ENCODE assay signal across 8 cellular contexts in genomic region chr10:74826142-74827044, GRCh38. TPM values are rescaled to one million over a fixed set of nuclear protein-coding genes. Genes with fewer than 3 reads are reported as not detected.
DNase-seq lines count a peak whose midpoint lies in the region; ATAC-seq and TF ChIP-seq lines count a peak whose summit lies in the region.

KAT6B (plus strand) TSS chr10:74826600; CDS start chr10:74842858, 16,258 bp downstream.

- peak; percentile 36 to 75 for TF ChIP-seq EP300 in tibial nerve (IDR thresholded peaks at IDR 0.05)

- TF ChIP-seq CTCF in GM12875 (IDR thresholded peaks at IDR 0.05; ENCODE audit: borderline replicate concordance, insufficient read depth, low read depth, low read length), result peak; percentile 51; the same call in 1 of the 2 replicates
- TF ChIP-seq CTCF in cardiac muscle cell (IDR thresholded peaks at IDR 0.05; ENCODE audit: low read depth, low read length), result peak; percentile 23
- TF ChIP-seq CTCF in parathyroid adenoma (IDR thresholded peaks at IDR 0.05), result peak; percentile 40
- peak; percentile 4 to 71 (median 26) for TF ChIP-seq CTCF in tibial nerve (IDR thresholded peaks at IDR 0.05)

- no peaks in the 10 kb centered on the region for H3K9me3 ChIP-seq in adipocyte (ENCODE audit: control insufficient read depth, low read length)
- no peaks in the 10 kb centered on the region for H3K9me3 ChIP-seq in cardiac muscle cell (ENCODE audit: low read depth)
- H3K9me3 ChIP-seq in parathyroid adenoma (ENCODE audit: control insufficient read depth, low read length), result no peaks in the 10 kb centered on the region
- H3K9me3 ChIP-seq in tibial nerve, result no peaks in the 10 kb centered on the region

- peak; percentile 87 for ATAC-seq in HG02798 (IDR thresholded peaks at IDR 0.05; ENCODE audit: poor library complexity, unreplicated experiment)

- peaks cover 22% of the 10 kb centered on the region for H3K79me2 ChIP-seq in parathyroid adenoma

- H3K27ac ChIP-seq in cardiac muscle cell (peak within 1 kb of the TSS; percentile 100), parathyroid adenoma (peak within 1 kb of the TSS; percentile 98), tibial nerve (peak within 1 kb of the TSS; percentile 97 to 100 (median 100))

- H3K4me3 ChIP-seq in GM12875 (ENCODE audit: low read depth, low read length), result peak within 1 kb of the TSS; percentile 98
- peak within 1 kb of the TSS; percentile 92 for H3K4me3 ChIP-seq in adipocyte (ENCODE audit: low read length)
- H3K4me3 ChIP-seq in cardiac muscle cell, result peak within 1 kb of the TSS; percentile 73
- H3K4me3 ChIP-seq in parathyroid adenoma (ENCODE audit: low read depth, low read length), result peak within 1 kb of the TSS; percentile 92
- H3K4me3 ChIP-seq in tibial nerve, result peak within 1 kb of the TSS; percentile 92 to 99 (median 98)

- H3K27me3 ChIP-seq in adipocyte (replicated peaks; ENCODE audit: control insufficient read depth, insufficient read depth, low read length) (no peaks in the 10 kb centered on the region), cardiac muscle cell (no peaks in the 10 kb centered on the region), parathyroid adenoma (ENCODE audit: control insufficient read depth, insufficient read depth, low read length) (no peaks in the 10 kb centered on the region), tibial nerve (no peaks in the 10 kb centered on the region)

- H3K9ac ChIP-seq in adipocyte (ENCODE audit: low read length) (peak within 1 kb of the TSS; percentile 90), parathyroid adenoma (peak within 1 kb of the TSS; percentile 88)

- H3K36me3 ChIP-seq in adipocyte (ENCODE audit: control insufficient read depth, insufficient read depth, low read length, severe bottlenecking) (no peaks in the 10 kb centered on the region), cardiac muscle cell (no peaks in the 10 kb centered on the region), parathyroid adenoma (ENCODE audit: control insufficient read depth, insufficient read depth, low read length) (no peaks in the 10 kb centered on the region), tibial nerve (no peaks in the 10 kb centered on the region)

- peak within 1 kb of the TSS; percentile 84 for H2AFZ ChIP-seq in parathyroid adenoma

- 1% methylated on average over 45 to 58 of the region's 67 CpGs for WGBS in tibial nerve, 2 donors

- H3K4me1 ChIP-seq in adipocyte (ENCODE audit: control insufficient read depth, insufficient read depth, low read length), result peaks cover 28% of the 10 kb centered on the region
- H3K4me1 ChIP-seq in cardiac muscle cell (ENCODE audit: low read depth), result peaks cover 31% of the 10 kb centered on the region
- peaks cover 26% of the 10 kb centered on the region for H3K4me1 ChIP-seq in parathyroid adenoma
- H3K4me1 ChIP-seq in tibial nerve, result peaks cover 0 to 53% (median 19%) of the 10 kb centered on the region in 4 donors

- peak within 1 kb of the TSS; percentile 86 for H3K4me2 ChIP-seq in parathyroid adenoma (ENCODE audit: low read length)

- DNase-seq in NCI-H1436 (lab: John Stamatoyannopoulos, UW) (peak; percentile 100), T follicular helper cell (ENCODE audit: low read depth) (peak; percentile 100), adipocyte (ENCODE audit: low read depth) (peak; percentile 100), cardiac muscle cell (ENCODE audit: low read depth in 1 of 2, low spot score in 1 of 2) (peak; percentile 100), tibial nerve (ENCODE audit: low spot score in 2 of 2) (peak; percentile 100)

- peak in 1 of 2 donors; percentile 70 for TF ChIP-seq POLR2A in tibial nerve (IDR thresholded peaks at IDR 0.05)

RNA-seq across cellular contexts. Expression of gene KAT6B, which starts in this region (rescaled TPM):
- total RNA-seq in cardiac muscle cell (39.0 and 43.9 TPM in 2 replicates), tibial nerve (10 to 100 TPM; 42.3 to 59.7 (median 45.6) TPM)
- 32.0 and 34.0 TPM in 2 replicates for polyA plus RNA-seq in cardiac muscle cell

Comparison
In these comparisons a context has a peak if more than half of its experiments do, and no peak if none do; other contexts are left out.
1. Peak in every context shown above with its lines: DNase-seq, ATAC-seq, H3K4me3 ChIP-seq and H3K27ac ChIP-seq.